8 cellular contexts compared by ENCODE assay signal in genomic region chr17:39209317-39210092, GRCh38. TPM values are rescaled to one million over a fixed set of nuclear protein-coding genes. Genes with fewer than 3 reads are reported as not detected.
DNase-seq lines count a peak whose midpoint lies in the region; TF ChIP-seq lines count a peak whose summit lies in the region.

No MANE protein-coding gene starts in this region.

- H3K4me2 ChIP-seq in neuronal stem cell (ENCODE audit: insufficient read depth, low read length, poor library complexity, severe bottlenecking): peak overlapping the region; percentile 94

- H3K27ac ChIP-seq in neuronal stem cell (replicated peaks; ENCODE audit: low read length) (no peak overlapping the region), subcutaneous abdominal adipose tissue (ENCODE audit: low read depth, low read length) (no peak overlapping the region)

- no peaks in the 10 kb centered on the region for H3K9me3 Mint-ChIP-seq in activated T-helper 2 cell treated with anti-CD3 and anti-CD28 coated beads, Interferon-gamma antibody, Interleukin-2, Interleukin-4, amounts not matched to agents 10 μg/mL and 5 μg/mL and 100 μg/mL, durations not matched to agents 14 hours and 24 hours and 36 hours

- peak overlapping the region; percentile 21 for H3K4me3 Mint-ChIP-seq in activated T-helper 2 cell treated with anti-CD3 and anti-CD28 coated beads, Interferon-gamma antibody, Interleukin-2, Interleukin-4, amounts not matched to agents 10 μg/mL and 5 μg/mL and 100 μg/mL, durations not matched to agents 14 hours and 24 hours and 36 hours (ENCODE audit: low read depth)

- peaks cover 14 to 18% of the 10 kb centered on the region in 2 donors for H3K4me1 ChIP-seq in neuronal stem cell (ENCODE audit: control insufficient read depth in 2 of 2, insufficient read depth in 1 of 2, low read depth in 1 of 2, low read length in 2 of 2)
- H3K4me1 ChIP-seq in subcutaneous abdominal adipose tissue (ENCODE audit: control insufficient read depth in 5 of 5, insufficient read depth in 5 of 5, low read length in 5 of 5): peaks cover 2 to 35% (median 32%) of the 10 kb centered on the region in 5 donors

- H2AFZ ChIP-seq in neuronal stem cell (ENCODE audit: low read length): peak overlapping the region; percentile 77

- H3K14ac ChIP-seq in neuronal stem cell (ENCODE audit: low read length): peak overlapping the region; percentile 76

- H2AK5ac ChIP-seq in neuronal stem cell (ENCODE audit: low read depth, low read length): peak overlapping the region; percentile 86

- no CpG with 5 or more reads among the region's 39 CpGs for WGBS in neuronal stem cell (ENCODE audit: extremely low coverage in 2 of 2, insufficient read length in 2 of 2, insufficient replicate concordance in 1 of 2), 2 donors

- H3K9me3 ChIP-seq in neuronal stem cell (replicated peaks in 1 of 2; ENCODE audit: control insufficient read depth in 2 of 2, insufficient read depth in 1 of 2, low read depth in 1 of 2, low read length in 2 of 2) (no peaks in the 10 kb centered on the region), subcutaneous abdominal adipose tissue (ENCODE audit: control insufficient read depth in 5 of 5, low read length in 5 of 5) (no peaks in the 10 kb centered on the region)

- intact Hi-C loops in activated T-helper 2 cell treated with anti-CD3 and anti-CD28 coated beads, Interferon-gamma antibody, Interleukin-2, Interleukin-4, amounts not matched to agents 10 μg/mL and 5 μg/mL and 100 μg/mL, durations not matched to agents 14 hours and 24 hours and 36 hours (cut with micrococcal nuclease): loop anchor here (5.0 kb wide), 1 partner anchor 253 kb away; the partner anchor contains the start of gene CDK12

- no peak for TF ChIP-seq CTCF in fibroblast of villous mesenchyme (IDR thresholded peaks at IDR 0.05; ENCODE audit: insufficient read depth, low read depth, low read length)

- H3K27ac Mint-ChIP-seq in activated T-helper 2 cell treated with anti-CD3 and anti-CD28 coated beads, Interferon-gamma antibody, Interleukin-2, Interleukin-4, amounts not matched to agents 10 μg/mL and 5 μg/mL and 100 μg/mL, durations not matched to agents 14 hours and 24 hours and 36 hours: no peak overlapping the region

- peak overlapping the region; percentile 95 for H2BK12ac ChIP-seq in neuronal stem cell (ENCODE audit: low read length)

- H3K27me3 Mint-ChIP-seq in activated T-helper 2 cell treated with anti-CD3 and anti-CD28 coated beads, Interferon-gamma antibody, Interleukin-2, Interleukin-4, amounts not matched to agents 10 μg/mL and 5 μg/mL and 100 μg/mL, durations not matched to agents 14 hours and 24 hours and 36 hours (ENCODE audit: low read depth): peaks cover 6% of the 10 kb centered on the region

- peak overlapping the region; percentile 74 for H2BK15ac ChIP-seq in neuronal stem cell (ENCODE audit: low read length)

- H3K4me3 ChIP-seq in fibroblast of villous mesenchyme (ENCODE audit: low read depth, low read length) (peak overlapping the region; percentile 41), neuronal stem cell (ENCODE audit: low read length in 2 of 2) (peak overlapping the region; percentile 9 to 67), subcutaneous abdominal adipose tissue (ENCODE audit: low read depth in 1 of 5, low read length in 5 of 5) (peak overlapping the region in 3 of 5 donors; percentile 44 to 57 (median 50))

- no peaks in the 10 kb centered on the region for H3K79me1 ChIP-seq in neuronal stem cell (ENCODE audit: low read depth, low read length)

- DNase-seq in CD1c-positive myeloid dendritic cell (ENCODE audit: extremely low spot score) (peak; percentile 88), NCI-H2227 treated with DMSO at 0.1 percent for 48 hours (lab: John Stamatoyannopoulos, UW) (peak; percentile 45), fibroblast of villous mesenchyme (ENCODE audit: low read depth) (peak; percentile 55), neuronal stem cell (ENCODE audit: low spot score) (no peak), DMS114 treated with DMSO at 0.1 percent for 48 hours (lab: John Stamatoyannopoulos, UW; ENCODE audit: unreplicated experiment) (no peak), NCI-H82 treated with DMSO at 0.1 percent for 48 hours (lab: John Stamatoyannopoulos, UW; ENCODE audit: unreplicated experiment) (no peak)
- peak; percentile 49 for DNase-seq in activated T-helper 2 cell treated with anti-CD3 and anti-CD28 coated beads, Interferon-gamma antibody, Interleukin-2, Interleukin-4, amounts not matched to agents 10 μg/mL and 5 μg/mL and 100 μg/mL, durations not matched to agents 14 hours and 24 hours and 36 hours (ENCODE audit: low spot score)

- peaks cover 4 to 8% of the 10 kb centered on the region in 2 donors for H3K36me3 ChIP-seq in neuronal stem cell (replicated peaks in 1 of 2; ENCODE audit: control insufficient read depth in 2 of 2, insufficient read depth in 2 of 2, low read length in 2 of 2)
- H3K36me3 ChIP-seq in subcutaneous abdominal adipose tissue (ENCODE audit: control insufficient read depth in 5 of 5, insufficient read depth in 5 of 5, low read length in 5 of 5): peaks cover 3 to 11% (median 8%) of the 10 kb centered on the region in 5 donors

- peak overlapping the region; percentile 79 for H3K9ac ChIP-seq in neuronal stem cell (ENCODE audit: low read depth, low read length, poor library complexity)
- H3K9ac ChIP-seq in subcutaneous abdominal adipose tissue (ENCODE audit: low read length in 5 of 5): peak overlapping the region in 3 of 5 donors; percentile 23 to 45 (median 40)

- no peak overlapping the region for H3K4ac ChIP-seq in neuronal stem cell (ENCODE audit: low read length)

- peak overlapping the region; percentile 71 for H3K23ac ChIP-seq in neuronal stem cell (ENCODE audit: low read depth, low read length, poor library complexity)

- peak overlapping the region; percentile 86 for H4K8ac ChIP-seq in neuronal stem cell (ENCODE audit: low read depth, low read length)

- H3K27me3 ChIP-seq in neuronal stem cell (ENCODE audit: control insufficient read depth in 3 of 3, insufficient read depth in 3 of 3, low read depth in 1 of 3, low read length in 3 of 3) (peaks cover 0 to 63% (median 15%) of the 10 kb centered on the region in 3 experiments), subcutaneous abdominal adipose tissue (ENCODE audit: control insufficient read depth in 5 of 5, insufficient read depth in 4 of 5, low read length in 5 of 5) (peaks cover 0 to 23% (median 13%) of the 10 kb centered on the region in 5 donors)

- peak overlapping the region; percentile 57 for H2BK5ac ChIP-seq in neuronal stem cell (ENCODE audit: low read length)

- no peak overlapping the region for H2BK120ac ChIP-seq in neuronal stem cell (ENCODE audit: low read depth, low read length)

- peaks cover 8% of the 10 kb centered on the region for H3K36me3 Mint-ChIP-seq in activated T-helper 2 cell treated with anti-CD3 and anti-CD28 coated beads, Interferon-gamma antibody, Interleukin-2, Interleukin-4, amounts not matched to agents 10 μg/mL and 5 μg/mL and 100 μg/mL, durations not matched to agents 14 hours and 24 hours and 36 hours (ENCODE audit: low read depth)

- H3K18ac ChIP-seq in neuronal stem cell (ENCODE audit: low read length): peak overlapping the region; percentile 96

- H4K91ac ChIP-seq in neuronal stem cell (ENCODE audit: low read depth, low read length, poor library complexity): no peak overlapping the region

- peaks cover 24% of the 10 kb centered on the region for H3K4me1 Mint-ChIP-seq in activated T-helper 2 cell treated with anti-CD3 and anti-CD28 coated beads, Interferon-gamma antibody, Interleukin-2, Interleukin-4, amounts not matched to agents 10 μg/mL and 5 μg/mL and 100 μg/mL, durations not matched to agents 14 hours and 24 hours and 36 hours (ENCODE audit: low read depth)

RNA-seq across cellular contexts. Expression of gene RPL19, which starts 9.4 kb away (rescaled TPM):
- 2,315 and 2,339 TPM in 2 replicates for total RNA-seq in activated T-helper 2 cell treated with anti-CD3 and anti-CD28 coated beads, Interferon-gamma antibody, Interleukin-2, Interleukin-4, amounts not matched to agents 10 μg/mL and 5 μg/mL and 100 μg/mL, durations not matched to agents 14 hours and 24 hours and 36 hours
- 1,210 and 1,346 TPM in 2 replicates for total RNA-seq in fibroblast of villous mesenchyme
- polyA plus RNA-seq in neuronal stem cell (2013, experiment 1 of 2): 2,934 TPM
- 2,874 TPM for polyA plus RNA-seq in neuronal stem cell (2013, experiment 2 of 2)

RNA-seq across cellular contexts. Expression of gene CACNB1, which starts 12.0 kb away (rescaled TPM):
- 21.1 and 24.1 TPM in 2 replicates for total RNA-seq in activated T-helper 2 cell treated with anti-CD3 and anti-CD28 coated beads, Interferon-gamma antibody, Interleukin-2, Interleukin-4, amounts not matched to agents 10 μg/mL and 5 μg/mL and 100 μg/mL, durations not matched to agents 14 hours and 24 hours and 36 hours
- 7.7 and 7.8 TPM in 2 replicates for total RNA-seq in fibroblast of villous mesenchyme
- polyA plus RNA-seq in neuronal stem cell (2013, experiment 1 of 2): 5.8 TPM
- 5.9 TPM for polyA plus RNA-seq in neuronal stem cell (2013, experiment 2 of 2)

RNA-seq across cellular contexts. Expression of gene STAC2, which starts 16.2 kb away (rescaled TPM):
- total RNA-seq in activated T-helper 2 cell treated with anti-CD3 and anti-CD28 coated beads, Interferon-gamma antibody, Interleukin-2, Interleukin-4, amounts not matched to agents 10 μg/mL and 5 μg/mL and 100 μg/mL, durations not matched to agents 14 hours and 24 hours and 36 hours: not detected in 2 replicates
- total RNA-seq in fibroblast of villous mesenchyme: under 0.01 TPM in 1 of 2 replicates, not detected in the other
- polyA plus RNA-seq in neuronal stem cell (2013, experiment 1 of 2): 3.2 TPM
- polyA plus RNA-seq in neuronal stem cell (2013, experiment 2 of 2): 3.3 TPM

RNA-seq across cellular contexts. Expression of gene ARL5C, which starts 43.5 kb away (rescaled TPM):
- total RNA-seq in activated T-helper 2 cell treated with anti-CD3 and anti-CD28 coated beads, Interferon-gamma antibody, Interleukin-2, Interleukin-4, amounts not matched to agents 10 μg/mL and 5 μg/mL and 100 μg/mL, durations not matched to agents 14 hours and 24 hours and 36 hours: 0.07 TPM in 1 of 2 replicates, not detected in the other
- not detected in 2 replicates for total RNA-seq in fibroblast of villous mesenchyme
- not detected for polyA plus RNA-seq in neuronal stem cell (2013, experiment 1 of 2)
- polyA plus RNA-seq in neuronal stem cell (2013, experiment 2 of 2): not detected

RNA-seq across cellular contexts. Expression of gene PLXDC1, which starts 58.1 kb away (rescaled TPM):
- 0.46 and 1.0 TPM in 2 replicates for total RNA-seq in activated T-helper 2 cell treated with anti-CD3 and anti-CD28 coated beads, Interferon-gamma antibody, Interleukin-2, Interleukin-4, amounts not matched to agents 10 μg/mL and 5 μg/mL and 100 μg/mL, durations not matched to agents 14 hours and 24 hours and 36 hours
- total RNA-seq in fibroblast of villous mesenchyme: 0.43 and 0.64 TPM in 2 replicates
- polyA plus RNA-seq in neuronal stem cell (2013, experiment 1 of 2): 0.56 TPM
- 0.46 TPM for polyA plus RNA-seq in neuronal stem cell (2013, experiment 2 of 2)

Comparison
In these comparisons a context has a peak if more than half of its experiments do, and no peak if none do; other contexts are left out.
1. DNase-seq: peak in CD1c-positive myeloid dendritic cell (single experiment), NCI-H2227 treated with DMSO at 0.1 percent for 48 hours (single experiment), activated T-helper 2 cell treated with anti-CD3 and anti-CD28 coated beads, Interferon-gamma antibody, Interleukin-2, Interleukin-4, amounts not matched to agents 10 μg/mL and 5 μg/mL and 100 μg/mL, durations not matched to agents 14 hours and 24 hours and 36 hours (single experiment) and fibroblast of villous mesenchyme (single experiment); none in neuronal stem cell (single experiment), DMS114 treated with DMSO at 0.1 percent for 48 hours (single experiment) and NCI-H82 treated with DMSO at 0.1 percent for 48 hours (single experiment).
2. Peak in every context shown above with its lines, with median percentiles within 50 percentile points of each other: H3K4me3 ChIP-seq.